7 cellular contexts compared by ENCODE assay signal in genomic region chr17:2068589-2069051, GRCh38. TPM values are rescaled to one million over a fixed set of nuclear protein-coding genes. Genes with fewer than 3 reads are reported as not detected.
DNase-seq lines count a peak whose midpoint lies in the region; ATAC-seq, FAIRE-seq and TF ChIP-seq lines count a peak whose summit lies in the region.

No MANE protein-coding gene starts in this region.

- peak; percentile 97 for FAIRE-seq in endothelial cell of umbilical vein (lab: Jason Lieb, UNC)

- H4K20me1 ChIP-seq in endothelial cell of umbilical vein (replicated peaks; ENCODE audit: control insufficient read depth, extremely low read depth, insufficient read depth, low read length): no peaks in the 10 kb centered on the region

- ATAC-seq in GM18505 (IDR thresholded peaks at IDR 0.05; ENCODE audit: unreplicated experiment): no peak
- ATAC-seq in gastrocnemius medialis: no peak
- ATAC-seq in HG02759 (IDR thresholded peaks at IDR 0.05; ENCODE audit: unreplicated experiment): no peak

- H3K4me1 ChIP-seq in endothelial cell of umbilical vein (ENCODE audit: control insufficient read depth, extremely low read depth, insufficient read depth, low read length) (peaks cover 70% of the 10 kb centered on the region), gastrocnemius medialis (peaks cover 39 to 54% of the 10 kb centered on the region in 2 donors)

- dilution Hi-C loops in endothelial cell of umbilical vein (cut with MboI; ENCODE audit: extremely low pct_ligation_motif_present, low sequenced_read_pairs): no loop called here

- H3K27me3 ChIP-seq in endothelial cell of umbilical vein (ENCODE audit: control insufficient read depth in 2 of 2, insufficient read depth in 2 of 2, low read length in 2 of 2): no peaks in the 10 kb centered on the region
- no peaks in the 10 kb centered on the region for H3K27me3 ChIP-seq in gastrocnemius medialis

- no peak overlapping the region for H3K4me2 ChIP-seq in endothelial cell of umbilical vein (ENCODE audit: insufficient read depth, low read length)

- CTCF ChIA-PET in endothelial cell of umbilical vein (lab: Charles Lee): interaction anchor here (0.6 to 17.2 kb wide), 16 partner anchors 9 to 176 kb away, joined by 3 to 455 read pairs (median 4); partner anchors contain the start of gene HIC1

- TF ChIP-seq POLR2A in GM18505 (IDR thresholded peaks at IDR 0.05; ENCODE audit: borderline replicate concordance, extremely low read depth, insufficient read depth, insufficient read length) (peak; percentile 3), endothelial cell of umbilical vein (IDR thresholded peaks at IDR 0.05; ENCODE audit: low read depth, low read length) (no peak), gastrocnemius medialis (IDR thresholded peaks at IDR 0.05) (no peak)

- H3K4me3 ChIP-seq in endothelial cell of umbilical vein (replicated peaks in 1 of 3; ENCODE audit: insufficient read depth in 1 of 3, low read depth in 1 of 3, low read length in 3 of 3): no peak overlapping the region
- no peak overlapping the region for H3K4me3 ChIP-seq in gastrocnemius medialis

- H3K9me1 ChIP-seq in endothelial cell of umbilical vein (replicated peaks; ENCODE audit: control insufficient read depth, extremely low read depth, insufficient read depth, low read length): no peaks in the 10 kb centered on the region

- no peak overlapping the region for H3K27ac Mint-ChIP-seq in nephron progenitor cell

- H2AFZ ChIP-seq in endothelial cell of umbilical vein (ENCODE audit: low read depth, low read length): no peak overlapping the region

- H3K4me3 Mint-ChIP-seq in nephron progenitor cell: no peak overlapping the region

- H3K4me1 Mint-ChIP-seq in nephron progenitor cell: peaks cover 90% of the 10 kb centered on the region

- POLR2A ChIA-PET in endothelial cell of umbilical vein (lab: Charles Lee): interaction anchor here (1.1 to 1.8 kb wide), 2 partner anchors 10 to 106 kb away, joined by 3 to 4 read pairs; no protein-coding TSS in a partner anchor

- no TSS peak for BruUV-seq in endothelial cell of umbilical vein (replicated peaks; lab: Mats Ljungman, UMichigan)

- H3K9me3 Mint-ChIP-seq in nephron progenitor cell: no peaks in the 10 kb centered on the region

- H3K79me2 ChIP-seq in endothelial cell of umbilical vein (ENCODE audit: control insufficient read depth, insufficient read depth, low read length): peaks cover 5% of the 10 kb centered on the region

- H3K9ac ChIP-seq in endothelial cell of umbilical vein (replicated peaks; ENCODE audit: extremely low read depth, insufficient read depth, low read length): peak overlapping the region; percentile 30

- H3K27me3 Mint-ChIP-seq in nephron progenitor cell (ENCODE audit: low read depth, poor library complexity): peaks cover 4% of the 10 kb centered on the region

- H3K36me3 ChIP-seq in endothelial cell of umbilical vein (ENCODE audit: control insufficient read depth in 2 of 2, extremely low read depth in 1 of 2, insufficient read depth in 2 of 2, low read length in 2 of 2): peaks cover 0 to 5% of the 10 kb centered on the region in 2 experiments
- H3K36me3 ChIP-seq in gastrocnemius medialis: peaks cover 0 to 25% of the 10 kb centered on the region in 2 donors

- in situ Hi-C loops in gastrocnemius medialis (cut with MboI; ENCODE audit: low sequenced_read_pairs in 4 of 4): loop anchor here in 2 of 4 donors (5.0 to 10.0 kb wide), 2 partner anchors 174 to 176 kb away; no protein-coding TSS in a partner anchor

- H3K27ac ChIP-seq in endothelial cell of umbilical vein (ENCODE audit: insufficient read depth, low read depth, low read length) (peak overlapping the region; percentile 78), gastrocnemius medialis (peak overlapping the region; percentile 68 to 82 (median 74))

- peak; percentile 86 for DNase-seq in RPMI7951 (ENCODE audit: low read depth)
- DNase-seq in endothelial cell of umbilical vein (ENCODE audit: low read depth, low spot score): peak; percentile 64
- no peak for DNase-seq in gastrocnemius medialis
- no peak for DNase-seq in nephron progenitor cell
- no peak for DNase-seq in NCI-H2107 treated with DMSO at 0.1 percent for 48 hours (lab: John Stamatoyannopoulos, UW; ENCODE audit: unreplicated experiment)

- intact Hi-C loops in endothelial cell of umbilical vein (cut with micrococcal nuclease): loop anchor here (1.0 kb wide), 1 partner anchor 104 kb away; no protein-coding TSS in a partner anchor
- intact Hi-C loops in gastrocnemius medialis (cut with DNase I; ENCODE audit: low total_unique reads): no loop called here

- no peak for TF ChIP-seq CTCF in endothelial cell of umbilical vein (IDR thresholded peaks at IDR 0.05; ENCODE audit: extremely low read depth in 1 of 2, insufficient read depth in 1 of 2, low read depth in 1 of 2, low read length in 2 of 2)
- TF ChIP-seq CTCF in gastrocnemius medialis (IDR thresholded peaks at IDR 0.05 in 4 of 5, conservative IDR thresholded peaks at IDR 0.05 in 1 of 5): no peak
- TF ChIP-seq CTCF in nephron progenitor cell (IDR thresholded peaks at IDR 0.05): no peak

- H3K9me3 ChIP-seq in endothelial cell of umbilical vein (replicated peaks; ENCODE audit: control insufficient read depth, insufficient read depth, low read length) (no peaks in the 10 kb centered on the region), gastrocnemius medialis (no peaks in the 10 kb centered on the region)

- peaks cover 52% of the 10 kb centered on the region for H3K36me3 Mint-ChIP-seq in nephron progenitor cell (ENCODE audit: low read depth)

TF ChIP-seq in endothelial cell of umbilical vein, 7 proteins besides CTCF, POLR2A, EP300 and RAD21:
- peak; percentile 80 for TF ChIP-seq POLR2AphosphoS5 (IDR thresholded peaks at IDR 0.05; ENCODE audit: insufficient read depth, low read depth, low read length)
- peak; percentile 71 for TF ChIP-seq MYC (IDR thresholded peaks at IDR 0.05; ENCODE audit: low read depth, low read length)
- peak; percentile 50 for TF ChIP-seq FOS (IDR thresholded peaks at IDR 0.05; ENCODE audit: borderline replicate concordance, insufficient read depth, low read length)
- no peak for TF ChIP-seq JUN (IDR thresholded peaks at IDR 0.05; ENCODE audit: borderline replicate concordance, insufficient read depth, insufficient read length, low read depth)
- TF ChIP-seq EZH2 (IDR thresholded peaks at IDR 0.05; ENCODE audit: borderline replicate concordance, low read depth, low read length, severe bottlenecking): no peak
- no peak for TF ChIP-seq GATA2 (IDR thresholded peaks at IDR 0.05; ENCODE audit: insufficient read depth, insufficient read length, low read depth, low read length)
- TF ChIP-seq MAX (IDR thresholded peaks at IDR 0.05; ENCODE audit: insufficient read depth, insufficient read length): no peak

RNA-seq across cellular contexts. Expression of gene HIC1, which starts 13.7 kb away (rescaled TPM):
- total RNA-seq in RPMI7951 (2014; rRNA removed; shearing (Covaris generic)): 4.6 and 14.2 TPM in 2 replicates
- total RNA-seq in endothelial cell of umbilical vein (25.8 and 35.5 TPM in 2 replicates), gastrocnemius medialis (1 to 10 TPM; 4.6 to 9.6 (median 6.9) TPM)
- 18.2 and 20.2 TPM in 2 replicates for polyA plus RNA-seq in endothelial cell of umbilical vein
- 6.5 and 11.3 TPM in 2 replicates for polyA plus RNA-seq in endothelial cell of umbilical vein (2011; cell fraction: cytosol; rRNA removed)
- 46.4 and 50.2 TPM in 2 replicates for polyA plus RNA-seq in endothelial cell of umbilical vein (2011; cell fraction: nucleus; rRNA removed)
- polyA plus RNA-seq in endothelial cell of umbilical vein (2012): 8.2 and 19.6 TPM in 2 replicates
- polyA minus RNA-seq in endothelial cell of umbilical vein: 10.7 and 22.4 TPM in 2 replicates
- not detected for polyA minus RNA-seq in endothelial cell of umbilical vein (2011; cell fraction: cytosol; rRNA and poly(A)+ RNA removed)
- polyA minus RNA-seq in endothelial cell of umbilical vein (2011; cell fraction: nucleus; rRNA and poly(A)+ RNA removed): 56.9 and 118 TPM in 2 replicates

RNA-seq across cellular contexts. Expression of gene OVCA2, which starts 26.8 kb away (rescaled TPM):
- total RNA-seq in RPMI7951 (2014; rRNA removed; shearing (Covaris generic)): 67.5 and 69.9 TPM in 2 replicates
- total RNA-seq in endothelial cell of umbilical vein: 40.9 and 41.3 TPM in 2 replicates
- 84.2 and 102 TPM in 2 replicates for polyA plus RNA-seq in endothelial cell of umbilical vein
- polyA plus RNA-seq in endothelial cell of umbilical vein (2011; cell fraction: cytosol; rRNA removed): 62.0 and 68.4 TPM in 2 replicates
- polyA plus RNA-seq in endothelial cell of umbilical vein (2011; cell fraction: nucleus; rRNA removed): 27.0 and 34.3 TPM in 2 replicates
- 40.7 and 40.8 TPM in 2 replicates for polyA plus RNA-seq in endothelial cell of umbilical vein (2012)
- polyA minus RNA-seq in endothelial cell of umbilical vein: 29.7 and 32.0 TPM in 2 replicates
- polyA minus RNA-seq in endothelial cell of umbilical vein (2011; cell fraction: cytosol; rRNA and poly(A)+ RNA removed): 24.1 TPM
- polyA minus RNA-seq in endothelial cell of umbilical vein (2011; cell fraction: nucleus; rRNA and poly(A)+ RNA removed): 4.8 and 6.6 TPM in 2 replicates
- total RNA-seq in gastrocnemius medialis: 10 to 100 TPM; 12.6 to 50.2 (median 34.4) TPM

RNA-seq across cellular contexts. Expression of gene DPH1, which starts 38.7 kb away (rescaled TPM):
- total RNA-seq in RPMI7951 (2014; rRNA removed; shearing (Covaris generic)): 12.1 and 16.3 TPM in 2 replicates
- total RNA-seq in endothelial cell of umbilical vein (37.8 and 38.5 TPM in 2 replicates), gastrocnemius medialis (10 to 100 TPM; 47.2 to 59.9 (median 57.7) TPM)
- 45.6 and 50.4 TPM in 2 replicates for polyA plus RNA-seq in endothelial cell of umbilical vein
- polyA plus RNA-seq in endothelial cell of umbilical vein (2011; cell fraction: cytosol; rRNA removed): 24.4 and 28.4 TPM in 2 replicates
- 113 and 132 TPM in 2 replicates for polyA plus RNA-seq in endothelial cell of umbilical vein (2011; cell fraction: nucleus; rRNA removed)
- polyA plus RNA-seq in endothelial cell of umbilical vein (2012): 27.7 and 30.0 TPM in 2 replicates
- 28.8 and 50.5 TPM in 2 replicates for polyA minus RNA-seq in endothelial cell of umbilical vein
- polyA minus RNA-seq in endothelial cell of umbilical vein (2011; cell fraction: cytosol; rRNA and poly(A)+ RNA removed): 34.0 TPM
- polyA minus RNA-seq in endothelial cell of umbilical vein (2011; cell fraction: nucleus; rRNA and poly(A)+ RNA removed): 36.8 and 41.4 TPM in 2 replicates

RNA-seq across cellular contexts. Expression of gene RTN4RL1, which starts 43.5 kb away (rescaled TPM):
- 7.6 and 8.8 TPM in 2 replicates for total RNA-seq in RPMI7951 (2014; rRNA removed; shearing (Covaris generic))
- total RNA-seq in endothelial cell of umbilical vein (not detected in 2 replicates), gastrocnemius medialis (1 to 10 TPM in 2 of 4 donors, under 1 TPM in 2; 0.31 to 1.7 (median 1.2) TPM)
- polyA plus RNA-seq in endothelial cell of umbilical vein: 0.03 and 0.04 TPM in 2 replicates
- polyA plus RNA-seq in endothelial cell of umbilical vein (2011; cell fraction: cytosol; rRNA removed): 0.03 TPM in 2 replicates
- not detected in 2 replicates for polyA plus RNA-seq in endothelial cell of umbilical vein (2011; cell fraction: nucleus; rRNA removed)
- 0.04 and 0.11 TPM in 2 replicates for polyA plus RNA-seq in endothelial cell of umbilical vein (2012)
- polyA minus RNA-seq in endothelial cell of umbilical vein: 0.08 TPM in 1 of 2 replicates, not detected in the other
- not detected for polyA minus RNA-seq in endothelial cell of umbilical vein (2011; cell fraction: cytosol; rRNA and poly(A)+ RNA removed)
- polyA minus RNA-seq in endothelial cell of umbilical vein (2011; cell fraction: nucleus; rRNA and poly(A)+ RNA removed): not detected in 2 replicates

Comparison
In these comparisons a context has a peak if more than half of its experiments do, and no peak if none do; other contexts are left out.
1. DNase-seq: peak in RPMI7951 (single experiment) and endothelial cell of umbilical vein (single experiment); none in gastrocnemius medialis (0 of 2), nephron progenitor cell (single experiment) and NCI-H2107 treated with DMSO at 0.1 percent for 48 hours (single experiment).